1 cellular context compared by ENCODE assay signal in genomic region chr6:44297063-44298038, GRCh38.
TF ChIP-seq lines count a peak whose summit lies in the region.

No MANE protein-coding gene starts in this region.

TF ChIP-seq in H1, 55 proteins besides CTCF, POLR2A, EP300 and RAD21:
- TF ChIP-seq HDAC6 (IDR thresholded peaks at IDR 0.05; ENCODE audit: low read depth, low read length) (no peak), MAFK (IDR thresholded peaks at IDR 0.05; ENCODE audit: low read depth, low read length) (no peak), ATF2 (IDR thresholded peaks at IDR 0.05; ENCODE audit: low read length) (no peak), TAF1 (IDR thresholded peaks at IDR 0.05; ENCODE audit: low read depth, low read length) (no peak), JUN (IDR thresholded peaks at IDR 0.05; ENCODE audit: low read depth, low read length) (no peak), SIRT6 (IDR thresholded peaks at IDR 0.05; ENCODE audit: low read length) (no peak), EZH2 (IDR thresholded peaks at IDR 0.05; ENCODE audit: low read depth, low read length, severe bottlenecking) (no peak), SRF (IDR thresholded peaks at IDR 0.05; ENCODE audit: low read depth, low read length) (peak; percentile 37; the same call in 1 of the 2 replicates), KDM1A (IDR thresholded peaks at IDR 0.05; ENCODE audit: borderline replicate concordance, low read length) (no peak), NANOG (IDR thresholded peaks at IDR 0.05; ENCODE audit: insufficient read depth, low read depth, low read length, poor library complexity, severe bottlenecking) (no peak), CREB1 (IDR thresholded peaks at IDR 0.05) (peak; percentile 92), RXRA (IDR thresholded peaks at IDR 0.05; ENCODE audit: insufficient read depth, low read depth, low read length) (no peak), SP1 (IDR thresholded peaks at IDR 0.05; ENCODE audit: low read depth, low read length) (no peak), CTBP2 (IDR thresholded peaks at IDR 0.05; ENCODE audit: borderline replicate concordance, insufficient read depth, insufficient read length, low read length) (no peak), TCF12 (IDR thresholded peaks at IDR 0.05; ENCODE audit: low read depth, low read length) (no peak), E2F6 (IDR thresholded peaks at IDR 0.05) (peak; percentile 63), RFX5 (IDR thresholded peaks at IDR 0.05; ENCODE audit: borderline replicate concordance, low read depth, low read length) (no peak), CBX5 (IDR thresholded peaks at IDR 0.05; ENCODE audit: low read depth, low read length) (no peak), CHD1 (IDR thresholded peaks at IDR 0.05; ENCODE audit: low read depth, low read length) (no peak), TEAD4 (IDR thresholded peaks at IDR 0.05; ENCODE audit: low read depth, low read length) (0 out of 2 replicates have a peak, but pooled peaks have one; percentile 21), SIN3A (conservative IDR thresholded peaks at IDR 0.05 in 1 of 2, IDR thresholded peaks at IDR 0.05 in 1 of 2; ENCODE audit: low read depth in 1 of 2, low read length in 2 of 2) (peak; percentile 32 to 86; a peak in 3 of 4 replicates), POLR2AphosphoS5 (IDR thresholded peaks at IDR 0.05; ENCODE audit: low read depth, low read length) (peak; percentile 60), SUZ12 (IDR thresholded peaks at IDR 0.05; ENCODE audit: low read length) (no peak), HDAC2 (IDR thresholded peaks at IDR 0.05; ENCODE audit: borderline replicate concordance in 1 of 2, low read depth in 2 of 2, low read length in 2 of 2) (peak in 1 of 2 experiments; percentile 46; a peak in 1 of 4 replicates), CEBPB (IDR thresholded peaks at IDR 0.05; ENCODE audit: low read depth, low read length) (no peak), CBX8 (IDR thresholded peaks at IDR 0.05; ENCODE audit: borderline replicate concordance, low read depth, low read length) (no peak), NRF1 (IDR thresholded peaks at IDR 0.05; ENCODE audit: low read depth, low read length) (0 out of 2 replicates have a peak, but pooled peaks have one; percentile 19), POU5F1 (IDR thresholded peaks at IDR 0.05; ENCODE audit: low read depth, low read length) (no peak), TBP (IDR thresholded peaks at IDR 0.05; ENCODE audit: low read depth, low read length) (no peak), USF2 (IDR thresholded peaks at IDR 0.05; ENCODE audit: low read length) (no peak), KDM5A (IDR thresholded peaks at IDR 0.05; ENCODE audit: low read length) (no peak), ATF3 (IDR thresholded peaks at IDR 0.05; ENCODE audit: insufficient read depth, low read depth, low read length) (no peak), BCL11A (IDR thresholded peaks at IDR 0.05; ENCODE audit: low read depth in 2 of 2, low read length in 2 of 2) (no peak), RBBP5 (IDR thresholded peaks at IDR 0.05; ENCODE audit: borderline replicate concordance, low read depth, low read length) (peak; percentile 62; the same call in 1 of the 2 replicates), SP4 (IDR thresholded peaks at IDR 0.05; ENCODE audit: low read length) (no peak), BACH1 (IDR thresholded peaks at IDR 0.05; ENCODE audit: low read length) (0 out of 2 replicates have a peak, but pooled peaks have one; percentile 16), JUND (IDR thresholded peaks at IDR 0.05; ENCODE audit: low read length) (no peak), EGR1 (IDR thresholded peaks at IDR 0.05; ENCODE audit: borderline replicate concordance, low read depth, low read length) (no peak), KDM4A (IDR thresholded peaks at IDR 0.05; ENCODE audit: low read depth, low read length, severe bottlenecking) (peak; percentile 70), SAP30 (IDR thresholded peaks at IDR 0.05; ENCODE audit: insufficient read depth, insufficient replicate concordance, low read length) (no peak), CHD7 (IDR thresholded peaks at IDR 0.05; ENCODE audit: insufficient replicate concordance, low read length) (no peak), RNF2 (IDR thresholded peaks at IDR 0.05; ENCODE audit: borderline replicate concordance, low read depth, low read length, missing control alignments, poor library complexity, severe bottlenecking) (no peak), FOSL1 (IDR thresholded peaks at IDR 0.05; ENCODE audit: insufficient read depth, low read depth, low read length) (no peak), PHF8 (conservative IDR thresholded peaks at IDR 0.05; ENCODE audit: low read depth, low read length) (peak; percentile 49; the same call in 1 of the 2 replicates), SP2 (IDR thresholded peaks at IDR 0.05; ENCODE audit: low read length) (no peak), MAX (IDR thresholded peaks at IDR 0.05) (peak; percentile 85), TAF7 (optimal IDR thresholded peaks at IDR 0.05; ENCODE audit: borderline replicate concordance, low read depth, low read length) (no peak), GTF2F1 (IDR thresholded peaks at IDR 0.05; ENCODE audit: borderline replicate concordance, low read depth, low read length) (no peak), CHD2 (IDR thresholded peaks at IDR 0.05; ENCODE audit: low read length) (no peak; the same call in 1 of the 2 replicates), SIX5 (IDR thresholded peaks at IDR 0.05; ENCODE audit: low read depth, low read length) (no peak), GABPA (IDR thresholded peaks at IDR 0.05; ENCODE audit: borderline replicate concordance, insufficient read depth, low read length) (no peak), BRCA1 (IDR thresholded peaks at IDR 0.05; ENCODE audit: low read depth, low read length) (no peak), ZNF274 (IDR thresholded peaks at IDR 0.05; ENCODE audit: borderline replicate concordance, extremely low read depth, low read length) (no peak), ASH2L (IDR thresholded peaks at IDR 0.05; ENCODE audit: low read length) (peak; percentile 81), YY1 (IDR thresholded peaks at IDR 0.05; ENCODE audit: low read depth, low read length) (0 out of 2 replicates have a peak, but pooled peaks have one; percentile 15)
